ENCODE assay signal across 1 cellular context in genomic region chr12:82357340-82357739, GRCh38.
TF ChIP-seq lines count a peak whose summit lies in the region.

No MANE protein-coding gene starts in this region.

TF ChIP-seq in GM23338, 12 proteins besides CTCF, POLR2A, EP300 and RAD21 (continued from another document):
- no peak for TF ChIP-seq REST (IDR thresholded peaks at IDR 0.05; ENCODE audit: unreplicated experiment)
- no peak for TF ChIP-seq STAT1 (IDR thresholded peaks at IDR 0.05; ENCODE audit: unreplicated experiment)
- TF ChIP-seq ZNF331 (CRISPR knock-in tag; IDR thresholded peaks at IDR 0.05; ENCODE audit: low read depth), result no peak
- no peak for TF ChIP-seq EZH2 (IDR thresholded peaks at IDR 0.05; ENCODE audit: low read depth, unreplicated experiment)
- no peak for TF ChIP-seq POLR2AphosphoS5 (IDR thresholded peaks at IDR 0.05; ENCODE audit: low read depth)
- TF ChIP-seq ZNF114 (CRISPR knock-in tag; IDR thresholded peaks at IDR 0.05), result no peak
- no peak for TF ChIP-seq EZH2phosphoT487 (IDR thresholded peaks at IDR 0.05; ENCODE audit: unreplicated experiment)
- no peak for TF ChIP-seq ETS1 (IDR thresholded peaks at IDR 0.05)
- TF ChIP-seq ZNF462 (CRISPR knock-in tag; IDR thresholded peaks at IDR 0.05), result no peak
- TF ChIP-seq CREB1 (CRISPR knock-in tag; IDR thresholded peaks at IDR 0.05; ENCODE audit: low read depth), result no peak
TF ChIP-seq in GM23338: peak in this region for 0.
